ENCODE assay signal across 9 cellular contexts in genomic region chrX:8748855-8749254, GRCh38. TPM values are rescaled to one million over a fixed set of nuclear protein-coding genes. Genes with fewer than 3 reads are reported as not detected.
DNase-seq lines count a peak whose midpoint lies in the region; ATAC-seq and TF ChIP-seq lines count a peak whose summit lies in the region.
"Had no signal": no experiment of that assay in that cellular context is flagged by ENCODE, and none has a peak within 500 bp of the region (broad histone marks: within the 10 kb centered on the region; RNA-seq: fewer than 3 reads in every experiment).

No MANE protein-coding gene starts in this region.

- TF ChIP-seq CTCF in left ventricle myocardium inferior (IDR thresholded peaks at IDR 0.05; ENCODE audit: borderline replicate concordance): peak; percentile 59
- TF ChIP-seq CTCF in right atrium auricular region (IDR thresholded peaks at IDR 0.05): peak in 1 of 2 donors; percentile 64
- TF ChIP-seq CTCF in astrocyte of the spinal cord (IDR thresholded peaks at IDR 0.05; ENCODE audit: low read depth, low read length): peak; percentile 64
- peak; percentile 41 for TF ChIP-seq CTCF in liver (IDR thresholded peaks at IDR 0.05; ENCODE audit: low read depth, low read length, missing input control)

- no peak overlapping the region for H3K4me2 ChIP-seq in Karpas-422 (ENCODE audit: low read depth, low read length, poor library complexity, severe bottlenecking)

- DNase-seq in left ventricle myocardium inferior: no peak
- DNase-seq in right atrium auricular region (ENCODE audit: low spot score): no peak
- peak; percentile 67 for DNase-seq in Karpas-422
- DNase-seq in astrocyte of the spinal cord (ENCODE audit: low read depth, low spot score): peak; percentile 42
- no peak for DNase-seq in dedifferentiated amniotic fluid mesenchymal stem cell (ENCODE audit: extremely low spot score)
- DNase-seq: activated naive CD8-positive, alpha-beta T cell treated with anti-CD3 and anti-CD28 coated beads, Interleukin-2, amount 10 ng/mL, durations not matched to agents 7 days and 5 days had no signal

- no peaks in the 10 kb centered on the region for H3K9me3 ChIP-seq in left ventricle myocardium inferior (replicated peaks)
- H3K9me3 ChIP-seq in right atrium auricular region: no peaks in the 10 kb centered on the region
- no peaks in the 10 kb centered on the region for H3K9me3 ChIP-seq in Karpas-422 (ENCODE audit: low read length)
- no peaks in the 10 kb centered on the region for H3K9me3 ChIP-seq in liver (ENCODE audit: control insufficient read depth in 4 of 4, low read length in 3 of 4)

- ATAC-seq in HG02981 (IDR thresholded peaks at IDR 0.05; ENCODE audit: unreplicated experiment) (no peak), GM19452 (IDR thresholded peaks at IDR 0.05; ENCODE audit: unreplicated experiment) (no peak)

- WGBS in liver: 4% methylated on average over 6 of the region's 6 CpGs

- intact Hi-C loops in left ventricle myocardium inferior (cut with micrococcal nuclease): no loop called here

- H3K36me3 ChIP-seq in left ventricle myocardium inferior (no peaks in the 10 kb centered on the region), right atrium auricular region (no peaks in the 10 kb centered on the region), Karpas-422 (ENCODE audit: insufficient read depth, low read length) (no peaks in the 10 kb centered on the region), liver (ENCODE audit: control insufficient read depth in 4 of 4, insufficient read depth in 3 of 4, low read depth in 1 of 4, low read length in 3 of 4) (no peaks in the 10 kb centered on the region)

- H3K4me1 ChIP-seq in left ventricle myocardium inferior: no peaks in the 10 kb centered on the region
- H3K4me1 ChIP-seq in right atrium auricular region: no peaks in the 10 kb centered on the region
- H3K4me1 ChIP-seq in Karpas-422 (ENCODE audit: low read length): no peaks in the 10 kb centered on the region
- H3K4me1 ChIP-seq in liver (ENCODE audit: control insufficient read depth in 4 of 4, insufficient read depth in 4 of 4, low read length in 3 of 4): no peaks in the 10 kb centered on the region

- no peak overlapping the region for H2AFZ ChIP-seq in Karpas-422 (ENCODE audit: low read length)

- peak; percentile 57 to 74 for TF ChIP-seq RAD21 in liver (IDR thresholded peaks at IDR 0.05)

- H3K27me3 ChIP-seq in left ventricle myocardium inferior (ENCODE audit: low read depth) (no peaks in the 10 kb centered on the region), right atrium auricular region (no peaks in the 10 kb centered on the region), Karpas-422 (ENCODE audit: low read length) (no peaks in the 10 kb centered on the region), liver (ENCODE audit: control insufficient read depth in 4 of 4, insufficient read depth in 4 of 4, low read length in 3 of 4) (no peaks in the 10 kb centered on the region)

- no peaks in the 10 kb centered on the region for H3K79me2 ChIP-seq in Karpas-422 (ENCODE audit: low read length)

- in situ Hi-C loops in astrocyte of the spinal cord (cut with HindIII; ENCODE audit: low sequenced_read_pairs): no loop called here

- no peak overlapping the region for H3K4me3 ChIP-seq in left ventricle myocardium inferior
- no peak overlapping the region for H3K4me3 ChIP-seq in right atrium auricular region
- H3K4me3 ChIP-seq in Karpas-422 (ENCODE audit: low read length): no peak overlapping the region
- no peak overlapping the region for H3K4me3 ChIP-seq in astrocyte of the spinal cord (ENCODE audit: low read depth, low read length)
- H3K4me3 ChIP-seq in liver (ENCODE audit: low read depth in 1 of 3, low read length in 3 of 3): no peak overlapping the region

- H4K20me1 ChIP-seq in Karpas-422 (ENCODE audit: insufficient read depth, low read depth, low read length): no peaks in the 10 kb centered on the region

- H3K27ac ChIP-seq in left ventricle myocardium inferior (replicated peaks) (no peak overlapping the region), right atrium auricular region (no peak overlapping the region), Karpas-422 (ENCODE audit: low read length) (no peak overlapping the region), liver (ENCODE audit: low read depth in 1 of 2, low read length in 2 of 2) (no peak overlapping the region)

- H3K9me2 ChIP-seq in Karpas-422 (replicated peaks; ENCODE audit: insufficient read depth, low read length): no peaks in the 10 kb centered on the region

- H3K9ac ChIP-seq in Karpas-422 (ENCODE audit: low read length) (no peak overlapping the region), liver (ENCODE audit: low read depth in 1 of 2, low read length in 2 of 2) (no peak overlapping the region)

TF ChIP-seq in liver, 16 proteins besides CTCF, POLR2A, EP300 and RAD21:
- no peak for TF ChIP-seq FOXA1 (IDR thresholded peaks at IDR 0.05)
- TF ChIP-seq TAF1 (conservative IDR thresholded peaks at IDR 0.05): no peak
- no peak for TF ChIP-seq EGR1 (IDR thresholded peaks at IDR 0.05; ENCODE audit: low read depth in 2 of 2)
- TF ChIP-seq JUND (IDR thresholded peaks at IDR 0.05): no peak
- TF ChIP-seq, protein P1, sequence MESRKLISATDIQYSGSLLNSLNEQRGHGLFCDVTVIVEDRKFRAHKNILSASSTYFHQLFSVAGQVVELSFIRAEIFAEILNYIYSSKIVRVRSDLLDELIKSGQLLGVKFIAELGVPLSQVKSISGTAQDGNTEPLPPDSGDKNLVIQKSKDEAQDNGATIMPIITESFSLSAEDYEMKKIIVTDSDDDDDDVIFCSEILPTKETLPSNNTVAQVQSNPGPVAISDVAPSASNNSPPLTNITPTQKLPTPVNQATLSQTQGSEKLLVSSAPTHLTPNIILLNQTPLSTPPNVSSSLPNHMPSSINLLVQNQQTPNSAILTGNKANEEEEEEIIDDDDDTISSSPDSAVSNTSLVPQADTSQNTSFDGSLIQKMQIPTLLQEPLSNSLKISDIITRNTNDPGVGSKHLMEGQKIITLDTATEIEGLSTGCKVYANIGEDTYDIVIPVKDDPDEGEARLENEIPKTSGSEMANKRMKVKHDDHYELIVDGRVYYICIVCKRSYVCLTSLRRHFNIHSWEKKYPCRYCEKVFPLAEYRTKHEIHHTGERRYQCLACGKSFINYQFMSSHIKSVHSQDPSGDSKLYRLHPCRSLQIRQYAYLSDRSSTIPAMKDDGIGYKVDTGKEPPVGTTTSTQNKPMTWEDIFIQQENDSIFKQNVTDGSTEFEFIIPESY (IDR thresholded peaks at IDR 0.05): no peak
- no peak for TF ChIP-seq HNF4G (IDR thresholded peaks at IDR 0.05)
- no peak for TF ChIP-seq HNF4A (conservative IDR thresholded peaks at IDR 0.05)
- TF ChIP-seq GABPA (IDR thresholded peaks at IDR 0.05 in 1 of 2, conservative IDR thresholded peaks at IDR 0.05 in 1 of 2): no peak
- TF ChIP-seq FOXA2 (IDR thresholded peaks at IDR 0.05): no peak
- no peak for TF ChIP-seq REST (IDR thresholded peaks at IDR 0.05)
- TF ChIP-seq YY1 (IDR thresholded peaks at IDR 0.05): no peak
- TF ChIP-seq SP1 (IDR thresholded peaks at IDR 0.05): no peak
- TF ChIP-seq, protein P2, sequence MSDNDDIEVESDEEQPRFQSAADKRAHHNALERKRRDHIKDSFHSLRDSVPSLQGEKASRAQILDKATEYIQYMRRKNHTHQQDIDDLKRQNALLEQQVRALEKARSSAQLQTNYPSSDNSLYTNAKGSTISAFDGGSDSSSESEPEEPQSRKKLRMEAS (IDR thresholded peaks at IDR 0.05): no peak
- TF ChIP-seq, protein P3, sequence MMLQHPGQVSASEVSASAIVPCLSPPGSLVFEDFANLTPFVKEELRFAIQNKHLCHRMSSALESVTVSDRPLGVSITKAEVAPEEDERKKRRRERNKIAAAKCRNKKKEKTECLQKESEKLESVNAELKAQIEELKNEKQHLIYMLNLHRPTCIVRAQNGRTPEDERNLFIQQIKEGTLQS (IDR thresholded peaks at IDR 0.05): no peak
- no peak for TF ChIP-seq RXRA (IDR thresholded peaks at IDR 0.05)
- TF ChIP-seq NR2F2 (IDR thresholded peaks at IDR 0.05): no peak

RNA-seq across cellular contexts. Expression of gene ANOS1, which starts 16.9 kb away (rescaled TPM):
- total RNA-seq in left ventricle myocardium inferior (5.0 TPM), right atrium auricular region (1 to 10 TPM; 3.6 to 6.0 TPM), liver (1 to 10 TPM in 1 of 2 donors, under 1 TPM in 1; 0.09 to 1.6 TPM)
- not detected in 2 replicates for total RNA-seq in Karpas-422 (2014; rRNA removed; shearing (Covaris generic); ENCODE audit: low replicate concordance)
- polyA plus RNA-seq in liver: under 1 TPM; 0.08 to 0.44 TPM

RNA-seq across cellular contexts. Expression of gene FAM9A, which starts 52.3 kb away (rescaled TPM):
- total RNA-seq in left ventricle myocardium inferior: not detected
- not detected for total RNA-seq in right atrium auricular region
- total RNA-seq in Karpas-422 (2014; rRNA removed; shearing (Covaris generic); ENCODE audit: low replicate concordance): not detected in 2 replicates
- total RNA-seq in liver: under 1 TPM in 1 of 2 donors, not detected in 1; 0.51 TPM
- not detected for polyA plus RNA-seq in liver
- total RNA-seq: activated naive CD8-positive, alpha-beta T cell treated with anti-CD3 and anti-CD28 coated beads, Interleukin-2, amount 10 ng/mL, durations not matched to agents 7 days and 5 days had no signal

Comparison
In these comparisons a context has a peak if more than half of its experiments do, and no peak if none do; other contexts are left out.
1. DNase-seq: peak in Karpas-422 (single experiment) and astrocyte of the spinal cord (single experiment); none in left ventricle myocardium inferior (single experiment), right atrium auricular region (single experiment) and dedifferentiated amniotic fluid mesenchymal stem cell (single experiment).